Comparison of ENCODE assay signal across 22 cellular contexts in the genomic region with DNA sequence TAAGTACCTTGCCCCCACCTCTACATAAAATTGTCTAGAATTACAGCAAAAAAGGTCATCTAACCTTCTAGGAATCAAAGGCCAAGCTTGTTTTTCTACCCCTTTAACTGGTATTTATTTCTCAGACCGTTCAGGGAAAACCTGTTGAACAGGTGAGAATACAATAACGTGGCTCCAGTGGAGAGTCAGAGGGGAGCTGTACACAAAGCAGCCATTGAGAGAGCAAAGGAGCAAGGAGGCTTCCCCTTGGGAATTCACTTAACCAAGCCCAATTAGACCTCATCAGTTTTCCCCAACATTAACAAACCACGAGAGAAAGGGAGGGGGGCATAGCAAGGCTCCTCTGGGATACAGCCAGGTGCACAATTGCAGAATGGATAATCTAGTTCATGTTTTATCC.
A peak's percentile ranks its signal among the peaks of the same experiment; 100 is the strongest.
DNase-seq lines count a peak whose midpoint lies in the region; ATAC-seq and TF ChIP-seq lines count a peak whose summit lies in the region.
"Had no signal": no experiment of that assay in that cellular context is flagged by ENCODE, and none has a peak within 500 bp of the region (broad histone marks: within the 10 kb centered on the region; RNA-seq: fewer than 3 reads in every experiment).

No MANE protein-coding gene starts in this region.

- POLR2A ChIA-PET in activated CD4-positive, alpha-beta T cell treated with anti-CD3 and anti-CD28 coated beads for 36 hours (lab: Charles Lee) = no interaction called here

- H3K4me1 Mint-ChIP-seq in activated CD4-positive, alpha-beta T cell treated with anti-CD3 and anti-CD28 coated beads for 36 hours = peaks cover 78% of the 10 kb centered on the region
- peaks cover 36% of the 10 kb centered on the region for H3K4me1 Mint-ChIP-seq in T-helper 17 cell
- H3K4me1 Mint-ChIP-seq in stimulated activated memory B cell treated with anti-CD40 and anti-IgM and Interleukin-4, amounts not matched to agents 10 μg/mL and 1 μg/mL and 100 μg/mL, for 72 hours = peaks cover 76% of the 10 kb centered on the region
- peaks cover 15% of the 10 kb centered on the region for H3K4me1 Mint-ChIP-seq in glutamatergic neuron (ENCODE audit: low read depth, unreplicated experiment)
- H3K4me1 Mint-ChIP-seq in natural killer cell = peaks cover 27 to 46% of the 10 kb centered on the region in 2 donors

- H3K9me3 Mint-ChIP-seq in activated CD4-positive, alpha-beta T cell treated with anti-CD3 and anti-CD28 coated beads for 36 hours (ENCODE audit: low read depth) = no peaks in the 10 kb centered on the region
- H3K9me3 Mint-ChIP-seq in stimulated activated memory B cell treated with anti-CD40 and anti-IgM and Interleukin-4, amounts not matched to agents 10 μg/mL and 1 μg/mL and 100 μg/mL, for 72 hours = no peaks in the 10 kb centered on the region
- H3K9me3 Mint-ChIP-seq in glutamatergic neuron (ENCODE audit: unreplicated experiment) (peaks cover 4% of the 10 kb centered on the region), natural killer cell (no peaks in the 10 kb centered on the region)
- H3K9me3 Mint-ChIP-seq: activated CD4-positive, alpha-beta memory T cell treated with anti-CD3 and anti-CD28 coated beads, Interleukin-2, amount 10 ng/mL, durations not matched to agents 7 days and 5 days; activated naive CD8-positive, alpha-beta T cell treated with anti-CD3 and anti-CD28 coated beads, Interleukin-2, amount 50 U/mL, for 24 hours; activated T-cell treated with anti-CD3 and anti-CD28 coated beads, Interleukin-2, amount 50 U/mL, for 72 hours; immature natural killer cell; naive B cell had no signal

- CTCF ChIA-PET in activated CD4-positive, alpha-beta T cell treated with anti-CD3 and anti-CD28 coated beads for 36 hours (lab: Charles Lee) = interaction anchor here (0.7 to 1.3 kb wide), 2 partner anchors 95 to 130 kb away, joined by 3 to 4 read pairs; no protein-coding TSS in a partner anchor

- no peaks in the 10 kb centered on the region for H3K9me3 ChIP-seq in T-helper 17 cell (ENCODE audit: control insufficient read depth, low read length, poor library complexity, severe bottlenecking)
- H3K9me3 ChIP-seq: breast epithelium, Caco-2, suprapubic skin had no signal

- ATAC-seq in activated CD4-positive, alpha-beta T cell treated with anti-CD3 and anti-CD28 coated beads for 36 hours = no peak
- no peak for ATAC-seq in T-helper 17 cell
- ATAC-seq in stimulated activated memory B cell treated with anti-CD40 and anti-IgM and Interleukin-4, amounts not matched to agents 10 μg/mL and 1 μg/mL and 100 μg/mL, for 72 hours = no peak
- no peak for ATAC-seq in natural killer cell
- ATAC-seq: activated naive CD8-positive, alpha-beta T cell treated with anti-CD3 and anti-CD28 coated beads, Interleukin-2, amount 50 U/mL, for 24 hours; activated T-cell treated with anti-CD3 and anti-CD28 coated beads, Interleukin-2, amount 50 U/mL, for 72 hours; esophagus mucosa; GM12878; Panc1 had no signal

- intact Hi-C loops in activated CD4-positive, alpha-beta T cell treated with anti-CD3 and anti-CD28 coated beads for 36 hours (cut with DNase I, micrococcal nuclease) = loop anchor here in 1 of 2 experiments (10.0 kb wide), 1 partner anchor 998 kb away; no protein-coding TSS in a partner anchor
- intact Hi-C loops in natural killer cell (cut with micrococcal nuclease) = no loop called here

- H3K27ac Mint-ChIP-seq in activated CD4-positive, alpha-beta T cell treated with anti-CD3 and anti-CD28 coated beads for 36 hours = peak overlapping the region; percentile 37
- H3K27ac Mint-ChIP-seq in T-helper 17 cell (peak overlapping the region; percentile 41), glutamatergic neuron (ENCODE audit: unreplicated experiment) (no peak overlapping the region), natural killer cell (no peak overlapping the region)
- peak overlapping the region; percentile 62 for H3K27ac Mint-ChIP-seq in stimulated activated memory B cell treated with anti-CD40 and anti-IgM and Interleukin-4, amounts not matched to agents 10 μg/mL and 1 μg/mL and 100 μg/mL, for 72 hours
- H3K27ac Mint-ChIP-seq: activated CD4-positive, alpha-beta memory T cell treated with anti-CD3 and anti-CD28 coated beads, Interleukin-2, amount 10 ng/mL, durations not matched to agents 7 days and 5 days; activated naive CD8-positive, alpha-beta T cell treated with anti-CD3 and anti-CD28 coated beads, Interleukin-2, amount 50 U/mL, for 24 hours; activated T-cell treated with anti-CD3 and anti-CD28 coated beads, Interleukin-2, amount 50 U/mL, for 72 hours; immature natural killer cell had no signal

- no peak for TF ChIP-seq CTCF in glutamatergic neuron (IDR thresholded peaks at IDR 0.05; ENCODE audit: partially characterized antibody, unreplicated experiment)
- TF ChIP-seq CTCF in natural killer cell (IDR thresholded peaks at IDR 0.05) = no peak

- no peak overlapping the region for H3K4me3 Mint-ChIP-seq in activated CD4-positive, alpha-beta T cell treated with anti-CD3 and anti-CD28 coated beads for 36 hours
- no peak overlapping the region for H3K4me3 Mint-ChIP-seq in T-helper 17 cell
- no peak overlapping the region for H3K4me3 Mint-ChIP-seq in stimulated activated memory B cell treated with anti-CD40 and anti-IgM and Interleukin-4, amounts not matched to agents 10 μg/mL and 1 μg/mL and 100 μg/mL, for 72 hours
- H3K4me3 Mint-ChIP-seq in glutamatergic neuron (ENCODE audit: unreplicated experiment) = no peak overlapping the region
- H3K4me3 Mint-ChIP-seq in natural killer cell = no peak overlapping the region
- H3K4me3 Mint-ChIP-seq: activated CD4-positive, alpha-beta memory T cell treated with anti-CD3 and anti-CD28 coated beads, Interleukin-2, amount 10 ng/mL, durations not matched to agents 7 days and 5 days; activated naive CD8-positive, alpha-beta T cell treated with anti-CD3 and anti-CD28 coated beads, Interleukin-2, amount 50 U/mL, for 24 hours; activated T-cell treated with anti-CD3 and anti-CD28 coated beads, Interleukin-2, amount 50 U/mL, for 72 hours; immature natural killer cell; naive B cell had no signal

- DNase-seq in activated CD4-positive, alpha-beta T cell treated with anti-CD3 and anti-CD28 coated beads for 36 hours = no peak
- no peak for DNase-seq in activated CD4-positive, alpha-beta T cell treated with anti-CD3 and anti-CD28 coated beads, Interleukin-2, amount 50 U/mL, for 48 hours
- DNase-seq in NCI-H1930 (lab: John Stamatoyannopoulos, UW) = peak; percentile 88 to 89
- DNase-seq in T-helper 17 cell = no peak
- no peak for DNase-seq in middle frontal gyrus (ENCODE audit: extremely low spot score, low spot score)
- DNase-seq in glutamatergic neuron = no peak
- DNase-seq in natural killer cell = no peak
- DNase-seq: activated CD4-positive, alpha-beta memory T cell treated with anti-CD3 and anti-CD28 coated beads, Interleukin-2, amount 10 ng/mL, durations not matched to agents 7 days and 5 days; activated naive CD8-positive, alpha-beta T cell treated with anti-CD3 and anti-CD28 coated beads, Interleukin-2, amount 50 U/mL, for 24 hours; activated T-cell treated with anti-CD3 and anti-CD28 coated beads, Interleukin-2, amount 50 U/mL, for 72 hours; Caco-2; GDM1; immature natural killer cell; naive B cell; NCI-H446; stimulated activated CD4-positive, alpha-beta T cell treated with anti-CD3 and anti-CD28 coated beads, Interleukin-4, amount 100 ng/mL, for 1 hour had no signal

- peaks cover 19% of the 10 kb centered on the region for H3K36me3 Mint-ChIP-seq in activated CD4-positive, alpha-beta T cell treated with anti-CD3 and anti-CD28 coated beads for 36 hours (ENCODE audit: low read depth)
- no peaks in the 10 kb centered on the region for H3K36me3 Mint-ChIP-seq in T-helper 17 cell (ENCODE audit: low read depth)
- H3K36me3 Mint-ChIP-seq in stimulated activated memory B cell treated with anti-CD40 and anti-IgM and Interleukin-4, amounts not matched to agents 10 μg/mL and 1 μg/mL and 100 μg/mL, for 72 hours = no peaks in the 10 kb centered on the region
- H3K36me3 Mint-ChIP-seq in glutamatergic neuron (ENCODE audit: unreplicated experiment) = no peaks in the 10 kb centered on the region
- no peaks in the 10 kb centered on the region for H3K36me3 Mint-ChIP-seq in natural killer cell
- H3K36me3 Mint-ChIP-seq: immature natural killer cell, naive B cell had no signal

- H3K27me3 Mint-ChIP-seq in activated CD4-positive, alpha-beta T cell treated with anti-CD3 and anti-CD28 coated beads for 36 hours = no peaks in the 10 kb centered on the region
- H3K27me3 Mint-ChIP-seq in T-helper 17 cell (no peaks in the 10 kb centered on the region), glutamatergic neuron (ENCODE audit: unreplicated experiment) (no peaks in the 10 kb centered on the region), natural killer cell (ENCODE audit: low read depth in 2 of 2) (no peaks in the 10 kb centered on the region)
- no peaks in the 10 kb centered on the region for H3K27me3 Mint-ChIP-seq in stimulated activated memory B cell treated with anti-CD40 and anti-IgM and Interleukin-4, amounts not matched to agents 10 μg/mL and 1 μg/mL and 100 μg/mL, for 72 hours
- H3K27me3 Mint-ChIP-seq: activated CD4-positive, alpha-beta memory T cell treated with anti-CD3 and anti-CD28 coated beads, Interleukin-2, amount 10 ng/mL, durations not matched to agents 7 days and 5 days; activated naive CD8-positive, alpha-beta T cell treated with anti-CD3 and anti-CD28 coated beads, Interleukin-2, amount 50 U/mL, for 24 hours; naive B cell had no signal

Comparison
In these comparisons a context has a peak if more than half of its experiments do, and no peak if none do; other contexts are left out.
1. DNase-seq: peak in NCI-H1930 (2 of 2); none in activated CD4-positive, alpha-beta T cell treated with anti-CD3 and anti-CD28 coated beads for 36 hours (single experiment), activated CD4-positive, alpha-beta T cell treated with anti-CD3 and anti-CD28 coated beads, Interleukin-2, amount 50 U/mL, for 48 hours (0 of 2), T-helper 17 cell (0 of 3), middle frontal gyrus (single experiment), glutamatergic neuron (single experiment) and natural killer cell (single experiment).
2. H3K27ac Mint-ChIP-seq: peak in activated CD4-positive, alpha-beta T cell treated with anti-CD3 and anti-CD28 coated beads for 36 hours (single experiment), T-helper 17 cell (single experiment) and stimulated activated memory B cell treated with anti-CD40 and anti-IgM and Interleukin-4, amounts not matched to agents 10 μg/mL and 1 μg/mL and 100 μg/mL, for 72 hours (single experiment); none in glutamatergic neuron (single experiment) and natural killer cell (0 of 2).